27 cellular contexts compared by ENCODE assay signal in genomic region chr11:47375020-47375419, GRCh38. TPM values are rescaled to one million over a fixed set of nuclear protein-coding genes. Genes with fewer than 3 reads are reported as not detected.
DNase-seq lines count a peak whose midpoint lies in the region; ATAC-seq and TF ChIP-seq lines count a peak whose summit lies in the region.
"Had no signal": no experiment of that assay in that cellular context is flagged by ENCODE, and none has a peak within 500 bp of the region (broad histone marks: within the 10 kb centered on the region; RNA-seq: fewer than 3 reads in every experiment).

No MANE protein-coding gene starts in this region.

- peaks cover 57 to 79% (median 73%) of the 10 kb centered on the region in 11 experiments for H3K36me3 ChIP-seq in BLaER1 treated with 17β-estradiol and CSF1 and Interleukin-3, amounts not matched to agents 10 nM and 100 nM
- H3K36me3 ChIP-seq in IMR-90 (ENCODE audit: control insufficient read depth, insufficient read depth, low read length): no peaks in the 10 kb centered on the region

- POLR2A ChIA-PET in IMR-90 (lab: Charles Lee; ENCODE audit: unreplicated experiment): no interaction called here

- H4K5ac ChIP-seq in IMR-90 (ENCODE audit: low read depth, low read length): no peak overlapping the region

- no peak overlapping the region for H4K8ac ChIP-seq in IMR-90 (ENCODE audit: low read depth in 2 of 2, low read length in 2 of 2)

- H2AFZ ChIP-seq in IMR-90 (replicated peaks; ENCODE audit: low read length, poor library complexity): peak overlapping the region; percentile 76

- peak overlapping the region; percentile 42 for H2AK9ac ChIP-seq in IMR-90 (replicated peaks; ENCODE audit: low read depth, low read length, poor library complexity)

- CTCF ChIA-PET in IMR-90 (lab: Yijun Ruan, JAX): interaction anchor here (1.2 kb wide), 1 partner anchor 11 kb away, joined by 4 read pairs; no protein-coding TSS in a partner anchor

- H3K9me1 ChIP-seq in IMR-90 (ENCODE audit: insufficient read depth, low read length): peaks cover 9% of the 10 kb centered on the region

- H3K27ac ChIP-seq in BLaER1 treated with 17β-estradiol and CSF1 and Interleukin-3, amounts not matched to agents 10 nM and 100 nM: peak overlapping the region; percentile 94 to 100 (median 99)
- H3K27ac ChIP-seq in IMR-90 (ENCODE audit: insufficient read depth, low read length) (no peak overlapping the region), cingulate gyrus (ENCODE audit: low read depth, low read length) (peak overlapping the region; percentile 19)
- H3K27ac ChIP-seq: C4-2B had no signal

- peak overlapping the region; percentile 90 to 100 (median 98) for H3K4me2 ChIP-seq in BLaER1 treated with 17β-estradiol and CSF1 and Interleukin-3, amounts not matched to agents 10 nM and 100 nM
- H3K4me2 ChIP-seq in IMR-90 (ENCODE audit: low read depth, low read length): no peak overlapping the region

- peak overlapping the region; percentile 95 to 100 (median 99) for H3K9ac ChIP-seq in BLaER1 treated with 17β-estradiol and CSF1 and Interleukin-3, amounts not matched to agents 10 nM and 100 nM
- H3K9ac ChIP-seq in IMR-90 (ENCODE audit: low read depth, low read length): no peak overlapping the region

- no CpG with 5 or more reads among the region's 8 CpGs for WGBS in IMR-90 (ENCODE audit: extremely low coverage in 2 of 2, insufficient read length in 1 of 2), 2 experiments

- peaks cover 51 to 75% (median 70%) of the 10 kb centered on the region in 10 experiments for H3K4me1 ChIP-seq in BLaER1 treated with 17β-estradiol and CSF1 and Interleukin-3, amounts not matched to agents 10 nM and 100 nM
- peaks cover 5% of the 10 kb centered on the region for H3K4me1 ChIP-seq in IMR-90 (ENCODE audit: control insufficient read depth, insufficient read depth, low read length)

- no peak for TF ChIP-seq RAD21 in IMR-90 (IDR thresholded peaks at IDR 0.05; ENCODE audit: low read length)

- peaks cover 23 to 70% (median 65%) of the 10 kb centered on the region in 11 experiments; a peak in 21 of 22 replicates for H4K20me1 ChIP-seq in BLaER1 treated with 17β-estradiol and CSF1 and Interleukin-3, amounts not matched to agents 10 nM and 100 nM
- no peaks in the 10 kb centered on the region; the same call in 1 of the 2 replicates for H4K20me1 ChIP-seq in IMR-90 (ENCODE audit: insufficient read depth, low read length)

- dilution Hi-C loops in IMR-90 (cut with HindIII; ENCODE audit: low sequenced_read_pairs, unreplicated experiment): no loop called here

- H3K23ac ChIP-seq in IMR-90 (ENCODE audit: low read depth, low read length): no peak overlapping the region

- no peak for TF ChIP-seq CTCF in IMR-90 (conservative IDR thresholded peaks at IDR 0.05; ENCODE audit: low read depth, low read length)

- no peaks in the 10 kb centered on the region for H3K9me3 ChIP-seq in BLaER1 treated with 17β-estradiol and CSF1 and Interleukin-3, amounts not matched to agents 10 nM and 100 nM (replicated peaks in 1 of 11)
- no peaks in the 10 kb centered on the region for H3K9me3 ChIP-seq in IMR-90 (ENCODE audit: control insufficient read depth, insufficient read depth, low read length)
- H3K9me3 ChIP-seq: heart left ventricle had no signal

- H4K91ac ChIP-seq in IMR-90 (ENCODE audit: insufficient read depth, low read depth, low read length): no peak overlapping the region

- no peak overlapping the region for H3K14ac ChIP-seq in IMR-90 (replicated peaks; ENCODE audit: low read depth, low read length)

- H3K4me3 ChIP-seq in BLaER1 treated with 17β-estradiol and CSF1 and Interleukin-3, amounts not matched to agents 10 nM and 100 nM: peak overlapping the region in 9 of 10 experiments; percentile 76 to 99 (median 91); a peak in 18 of 20 replicates
- no peak overlapping the region for H3K4me3 ChIP-seq in IMR-90 (ENCODE audit: insufficient read depth, low read depth, low read length)

- no peaks in the 10 kb centered on the region for H3K79me1 ChIP-seq in IMR-90 (ENCODE audit: low read depth in 1 of 2, low read length in 2 of 2)

- H2BK20ac ChIP-seq in IMR-90 (ENCODE audit: low read depth, low read length): no peak overlapping the region

- no TSS peak for BruUV-seq in IMR-90 (replicated peaks; lab: Mats Ljungman, UMichigan)

- ATAC-seq in IMR-90 (ENCODE audit: low read depth) (no peak), HG03280 (IDR thresholded peaks at IDR 0.05; ENCODE audit: unreplicated experiment) (no peak)
- ATAC-seq: esophagus mucosa, heart left ventricle, WTC11 had no signal

- no peak overlapping the region; the same call in 1 of the 2 replicates for H3K4ac ChIP-seq in IMR-90 (ENCODE audit: low read depth, low read length)

- H2AK5ac ChIP-seq in IMR-90 (ENCODE audit: low read depth, low read length): no peak overlapping the region

- intact Hi-C loops in IMR-90 (cut with micrococcal nuclease) (no loop called here), posterior vena cava (cut with DNase I) (loop anchor here in 1 of 2 donors (10.0 kb wide), 1 partner anchor 80 kb away; no protein-coding TSS in a partner anchor), head of caudate nucleus (cut with DNase I) (no loop called here)

- no peak overlapping the region for H3K18ac ChIP-seq in IMR-90 (ENCODE audit: low read depth, low read length)

- DNase-seq in IMR-90: no peak
- DNase-seq in posterior vena cava (ENCODE audit: low spot score): peak; percentile 72
- no peak for DNase-seq in NCI-H82 (lab: John Stamatoyannopoulos, UW)
- no peak for DNase-seq in effector CD8-positive, alpha-beta T cell (lab: John Stamatoyannopoulos, UW)
- DNase-seq in head of caudate nucleus: no peak
- DNase-seq: activated naive CD4-positive, alpha-beta T cell treated with anti-CD3 and anti-CD28 coated beads, Interleukin-2, amount 50 U/mL, for 16 hours; amygdala; heart left ventricle; MV-4-11; NCI-H187; NCI-H2171 treated with DMSO at 0.1 percent for 48 hours; NCI-H510A treated with DMSO at 0.1 percent for 48 hours; occipital lobe; SHP77; small intestine; substantia nigra had no signal

- H2BK5ac ChIP-seq in IMR-90 (ENCODE audit: low read depth, low read length, poor library complexity, severe bottlenecking): no peak overlapping the region

- in situ Hi-C loops in IMR-90 (cut with MboI; ENCODE audit: low sequenced_read_pairs): no loop called here

- H2BK15ac ChIP-seq in IMR-90 (ENCODE audit: low read depth, low read length): no peak overlapping the region

- H2BK120ac ChIP-seq in IMR-90 (ENCODE audit: low read depth, low read length): no peak overlapping the region

- no peak overlapping the region for H3K56ac ChIP-seq in IMR-90 (ENCODE audit: extremely low read depth, insufficient read depth, low read length)

- no peak for TF ChIP-seq POLR2A in IMR-90 (IDR thresholded peaks at IDR 0.05; ENCODE audit: low read depth, low read length)

- H3K27me3 ChIP-seq in BLaER1 treated with 17β-estradiol and CSF1 and Interleukin-3, amounts not matched to agents 10 nM and 100 nM: no peaks in the 10 kb centered on the region
- H3K27me3 ChIP-seq in IMR-90 (ENCODE audit: control insufficient read depth, insufficient read depth, low read length): peaks cover 5% of the 10 kb centered on the region; the same call in 1 of the 2 replicates
- H3K27me3 ChIP-seq: heart left ventricle had no signal

TF ChIP-seq in IMR-90, 13 proteins besides CTCF, POLR2A, EP300 and RAD21:
- TF ChIP-seq NFE2L2 (IDR thresholded peaks at IDR 0.05; ENCODE audit: low read depth, low read length): no peak
- TF ChIP-seq ELK1 (IDR thresholded peaks at IDR 0.05; ENCODE audit: borderline replicate concordance, low read depth, low read length): no peak

RNA-seq across cellular contexts. Expression of gene SPI1, which starts 3.3 kb away (rescaled TPM):
- not detected in 2 replicates for total RNA-seq in IMR-90 (2012; rRNA removed)
- polyA plus RNA-seq in IMR-90 (2012; rRNA removed): not detected in 2 replicates
- polyA plus RNA-seq in IMR-90 (2012; cell fraction: cytosol; rRNA removed): 0.03 TPM in 1 of 2 replicates, not detected in the other
- polyA plus RNA-seq in IMR-90 (2012; cell fraction: nucleus; rRNA removed; ENCODE audit: low replicate concordance): not detected in 2 replicates
- 10 to 100 TPM; 27.7 to 47.0 TPM for total RNA-seq in posterior vena cava
- total RNA-seq: activated T-helper 1 cell treated with anti-CD3 and anti-CD28 coated beads, Interleukin-12 subunit alpha, Interleukin-12 subunit beta, Interleukin-2, Interleukin-4 antibody, amounts not matched to agents 30 ng/mL and 10 ng/mL and 1 ng/mL, durations not matched to agents 14 hours and 24 hours and 36 hours; Daoy; kidney epithelial cell; myocyte had no signal

RNA-seq across cellular contexts. Expression of gene MYBPC3, which starts 22.5 kb away (rescaled TPM):
- total RNA-seq in IMR-90 (2012; rRNA removed) (not detected in 2 replicates), posterior vena cava (under 1 TPM; 0.19 to 0.37 TPM)
- not detected in 2 replicates for polyA plus RNA-seq in IMR-90 (2012; rRNA removed)
- not detected in 2 replicates for polyA plus RNA-seq in IMR-90 (2012; cell fraction: cytosol; rRNA removed)
- not detected in 2 replicates for polyA plus RNA-seq in IMR-90 (2012; cell fraction: nucleus; rRNA removed; ENCODE audit: low replicate concordance)
- total RNA-seq: activated T-helper 1 cell treated with anti-CD3 and anti-CD28 coated beads, Interleukin-12 subunit alpha, Interleukin-12 subunit beta, Interleukin-2, Interleukin-4 antibody, amounts not matched to agents 30 ng/mL and 10 ng/mL and 1 ng/mL, durations not matched to agents 14 hours and 24 hours and 36 hours; Daoy; esophagus mucosa; kidney epithelial cell; myocyte; occipital lobe; urinary bladder had no signal

RNA-seq across cellular contexts. Expression of gene SLC39A13, which starts 33.4 kb away (rescaled TPM):
- 29.2 and 32.4 TPM in 2 replicates for total RNA-seq in IMR-90 (2012; rRNA removed)
- polyA plus RNA-seq in IMR-90 (2012; rRNA removed): 144 and 164 TPM in 2 replicates
- 96.1 and 190 TPM in 2 replicates for polyA plus RNA-seq in IMR-90 (2012; cell fraction: cytosol; rRNA removed)
- 451 and 1,131 TPM in 2 replicates for polyA plus RNA-seq in IMR-90 (2012; cell fraction: nucleus; rRNA removed; ENCODE audit: low replicate concordance)
- total RNA-seq in posterior vena cava: 10 to 100 TPM; 96.1 to 98.1 TPM

RNA-seq across cellular contexts. Expression of gene PSMC3, which starts 51.2 kb away (rescaled TPM):
- total RNA-seq in IMR-90 (2012; rRNA removed): 238 and 484 TPM in 2 replicates
- polyA plus RNA-seq in IMR-90 (2012; rRNA removed): 253 TPM in 2 replicates
- 146 and 163 TPM in 2 replicates for polyA plus RNA-seq in IMR-90 (2012; cell fraction: cytosol; rRNA removed)
- 79.5 and 128 TPM in 2 replicates for polyA plus RNA-seq in IMR-90 (2012; cell fraction: nucleus; rRNA removed; ENCODE audit: low replicate concordance)
- 100 to 1,000 TPM; 104 to 129 TPM for total RNA-seq in posterior vena cava

Comparison
In these comparisons a context has a peak if more than half of its experiments do, and no peak if none do; other contexts are left out.
1. RNA of gene SPI1, which starts 3.3 kb away (total RNA-seq): 27.7 to 47.0 TPM in posterior vena cava; not detected in IMR-90; every median in the first group is over 10 times any median in the second.